ENCODE assay signal across 19 cellular contexts in the genomic region with DNA sequence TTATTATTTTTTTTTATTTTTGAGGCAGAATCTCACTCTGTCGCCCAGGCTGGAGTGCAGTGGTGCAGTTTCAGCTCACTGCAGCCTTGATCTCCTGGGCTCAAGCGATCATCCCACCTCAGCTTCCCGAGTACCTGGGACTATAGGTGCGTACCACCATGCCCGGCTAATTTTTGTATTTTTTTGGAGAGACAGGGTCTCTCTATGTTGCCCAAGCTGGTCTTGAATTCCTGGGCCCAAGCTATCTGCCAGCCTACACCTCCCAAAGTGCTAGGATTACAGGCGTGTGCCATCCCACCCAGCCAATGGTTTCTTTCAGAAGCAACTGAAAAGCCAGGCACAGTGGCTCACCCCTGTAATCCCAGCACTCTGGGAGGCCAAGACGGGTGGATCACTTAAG. TPM values are rescaled to one million over a fixed set of nuclear protein-coding genes. Genes with fewer than 3 reads are reported as not detected.
DNase-seq lines count a peak whose midpoint lies in the region; ATAC-seq and TF ChIP-seq lines count a peak whose summit lies in the region.
"Had no signal": no experiment of that assay in that cellular context is flagged by ENCODE, and none has a peak within 500 bp of the region (broad histone marks: within the 10 kb centered on the region; RNA-seq: fewer than 3 reads in every experiment).

No MANE protein-coding gene starts in this region.

- H3K4me3 ChIP-seq in subcutaneous abdominal adipose tissue (ENCODE audit: low read depth in 1 of 5, low read length in 5 of 5): no peak overlapping the region
- H3K4me3 ChIP-seq: GM23338, PC-9, upper lobe of left lung had no signal

- H3K27ac Mint-ChIP-seq in WTC11 (no peak overlapping the region), glutamatergic neuron (ENCODE audit: unreplicated experiment) (no peak overlapping the region)
- H3K27ac Mint-ChIP-seq in activated CD4-positive, alpha-beta T cell treated with anti-CD3 and anti-CD28 coated beads for 36 hours: no peak overlapping the region
- H3K27ac Mint-ChIP-seq: dendritic cell treated with granulocyte-macrophage colony-stimulating factor and Interleukin-4, amounts not matched to agents 40 ng/mL and 50 ng/mL, for 4 days; GM23338 had no signal

- no peak for ATAC-seq in WTC11
- no peak for ATAC-seq in HG02610 (IDR thresholded peaks at IDR 0.05; ENCODE audit: unreplicated experiment)
- ATAC-seq in HG02588 (IDR thresholded peaks at IDR 0.05; ENCODE audit: unreplicated experiment): no peak
- no peak for ATAC-seq in activated CD4-positive, alpha-beta T cell treated with anti-CD3 and anti-CD28 coated beads for 36 hours
- ATAC-seq: GM23338 had no signal

- H3K27ac ChIP-seq in subcutaneous abdominal adipose tissue (ENCODE audit: low read depth, low read length): peak overlapping the region; percentile 93
- H3K27ac ChIP-seq: PC-9, upper lobe of left lung had no signal

- POLR2A ChIA-PET in WTC11 (lab: Charles Lee): no interaction called here
- POLR2A ChIA-PET in activated CD4-positive, alpha-beta T cell treated with anti-CD3 and anti-CD28 coated beads for 36 hours (lab: Charles Lee): interaction anchor here (0.6 kb wide), 1 partner anchor 24 kb away, joined by 3 read pairs; no protein-coding TSS in a partner anchor

- peaks cover 7 to 24% (median 21%) of the 10 kb centered on the region in 5 donors for H3K27me3 ChIP-seq in subcutaneous abdominal adipose tissue (ENCODE audit: control insufficient read depth in 5 of 5, insufficient read depth in 4 of 5, low read length in 5 of 5)

- intact Hi-C loops in activated CD4-positive, alpha-beta T cell treated with anti-CD3 and anti-CD28 coated beads for 36 hours (cut with DNase I, micrococcal nuclease): loop anchor here in 1 of 2 experiments (5.0 kb wide), 2 partner anchors 169 to 189 kb away; partner anchors contain the start of genes FLAD1 and ZBTB7B

- peaks cover 14% of the 10 kb centered on the region for H3K36me3 Mint-ChIP-seq in WTC11
- no peaks in the 10 kb centered on the region for H3K36me3 Mint-ChIP-seq in glutamatergic neuron (ENCODE audit: unreplicated experiment)
- H3K36me3 Mint-ChIP-seq in activated CD4-positive, alpha-beta T cell treated with anti-CD3 and anti-CD28 coated beads for 36 hours (ENCODE audit: low read depth): peaks cover 28% of the 10 kb centered on the region

- peak; percentile 12 to 13 for DNase-seq in activated T-cell treated with anti-CD3 and anti-CD28 coated beads, Interleukin-2, amount 50 U/mL, for 48 hours
- no peak for DNase-seq in activated T-cell treated with anti-CD3 and anti-CD28 coated beads, Interleukin-2, amount 50 U/mL, for 1 hour
- DNase-seq in WTC11 (ENCODE audit: low spot score): no peak
- DNase-seq in glutamatergic neuron: peak; percentile 1
- no peak for DNase-seq in activated CD4-positive, alpha-beta T cell treated with anti-CD3 and anti-CD28 coated beads for 36 hours
- DNase-seq: activated CD4-positive, alpha-beta T cell treated with anti-CD3 and anti-CD28 coated beads for 1 hour; activated naive CD4-positive, alpha-beta T cell treated with anti-CD3 and anti-CD28 coated beads for 36 hours; amniotic stem cell; DMS79 treated with DMSO at 0.1 percent for 48 hours; NCI-H146; NCI-H510A; PC-9; SHP77 treated with DMSO at 0.1 percent for 48 hours; upper lobe of left lung had no signal

- peaks cover 3 to 21% (median 16%) of the 10 kb centered on the region in 5 donors for H3K36me3 ChIP-seq in subcutaneous abdominal adipose tissue (ENCODE audit: control insufficient read depth in 5 of 5, insufficient read depth in 5 of 5, low read length in 5 of 5)

- no peak for TF ChIP-seq CTCF in WTC11 (IDR thresholded peaks at IDR 0.05)
- no peak for TF ChIP-seq CTCF in glutamatergic neuron (IDR thresholded peaks at IDR 0.05; ENCODE audit: partially characterized antibody, unreplicated experiment)

- H3K9me3 ChIP-seq in subcutaneous abdominal adipose tissue (ENCODE audit: control insufficient read depth in 5 of 5, low read length in 5 of 5): no peaks in the 10 kb centered on the region
- H3K9me3 ChIP-seq: upper lobe of left lung had no signal

- H3K4me3 Mint-ChIP-seq in WTC11: peak overlapping the region; percentile 94; the same call in 1 of the 2 replicates
- no peak overlapping the region for H3K4me3 Mint-ChIP-seq in glutamatergic neuron (ENCODE audit: unreplicated experiment)
- H3K4me3 Mint-ChIP-seq in activated CD4-positive, alpha-beta T cell treated with anti-CD3 and anti-CD28 coated beads for 36 hours: no peak overlapping the region
- H3K4me3 Mint-ChIP-seq: dendritic cell treated with granulocyte-macrophage colony-stimulating factor and Interleukin-4, amounts not matched to agents 40 ng/mL and 50 ng/mL, for 4 days had no signal

- peaks cover 4 to 41% (median 34%) of the 10 kb centered on the region in 5 donors for H3K4me1 ChIP-seq in subcutaneous abdominal adipose tissue (ENCODE audit: control insufficient read depth in 5 of 5, insufficient read depth in 5 of 5, low read length in 5 of 5)

- H3K4me1 Mint-ChIP-seq in WTC11 (peaks cover 34% of the 10 kb centered on the region), glutamatergic neuron (ENCODE audit: low read depth, unreplicated experiment) (peaks cover 15% of the 10 kb centered on the region)
- H3K4me1 Mint-ChIP-seq in activated CD4-positive, alpha-beta T cell treated with anti-CD3 and anti-CD28 coated beads for 36 hours: peaks cover 51% of the 10 kb centered on the region

- peak overlapping the region in 1 of 5 donors; percentile 17 for H3K9ac ChIP-seq in subcutaneous abdominal adipose tissue (ENCODE audit: low read length in 5 of 5)

- H3K27me3 Mint-ChIP-seq in WTC11 (ENCODE audit: low read depth) (no peaks in the 10 kb centered on the region; the same call in 1 of the 2 replicates), glutamatergic neuron (ENCODE audit: unreplicated experiment) (peaks cover 20% of the 10 kb centered on the region)
- H3K27me3 Mint-ChIP-seq in activated CD4-positive, alpha-beta T cell treated with anti-CD3 and anti-CD28 coated beads for 36 hours: no peaks in the 10 kb centered on the region

- H3K9me3 Mint-ChIP-seq in WTC11 (no peaks in the 10 kb centered on the region), glutamatergic neuron (ENCODE audit: unreplicated experiment) (peaks cover 14% of the 10 kb centered on the region)
- no peaks in the 10 kb centered on the region for H3K9me3 Mint-ChIP-seq in activated CD4-positive, alpha-beta T cell treated with anti-CD3 and anti-CD28 coated beads for 36 hours (ENCODE audit: low read depth)
- H3K9me3 Mint-ChIP-seq: activated naive CD4-positive, alpha-beta T cell treated with anti-CD3 and anti-CD28 coated beads for 36 hours; dendritic cell treated with granulocyte-macrophage colony-stimulating factor and Interleukin-4, amounts not matched to agents 40 ng/mL and 50 ng/mL, for 4 days had no signal

- CTCF ChIA-PET in WTC11 (lab: Charles Lee): interaction anchor here (1.4 to 12.2 kb wide), 4 partner anchors 42 to 86 kb away, joined by 6 to 605 read pairs (median 140); partner anchors contain the start of gene EFNA1
- CTCF ChIA-PET in activated CD4-positive, alpha-beta T cell treated with anti-CD3 and anti-CD28 coated beads for 36 hours (lab: Charles Lee): interaction anchor here (0.7 to 5.4 kb wide), 4 partner anchors 36 to 86 kb away, joined by 3 to 64 read pairs (median 4); no protein-coding TSS in a partner anchor

TF ChIP-seq in WTC11, 78 proteins besides CTCF, POLR2A, EP300 and RAD21:
- TF ChIP-seq E2F5 (CRISPR knock-in tag; IDR thresholded peaks at IDR 0.05): no peak
- no peak for TF ChIP-seq STAT6 (CRISPR knock-in tag; conservative IDR thresholded peaks at IDR 0.05; ENCODE audit: low read depth)

RNA-seq across cellular contexts. Expression of gene KRTCAP2, which starts 2.3 kb away (rescaled TPM):
- total RNA-seq in WTC11 (2021): 104 to 161 TPM (median 147 TPM) in 3 replicates
- total RNA-seq in glutamatergic neuron (ENCODE audit: unreplicated experiment): 108 TPM
- 100 to 1,000 TPM; 125 to 300 TPM for total RNA-seq in activated CD4-positive, alpha-beta T cell treated with anti-CD3 and anti-CD28 coated beads for 36 hours

RNA-seq across cellular contexts. Expression of gene TRIM46, which starts 2.8 kb away (rescaled TPM):
- total RNA-seq in WTC11 (2021) (20.3 to 22.1 TPM (median 21.4 TPM) in 3 replicates), glutamatergic neuron (ENCODE audit: unreplicated experiment) (30.4 TPM)
- total RNA-seq in activated CD4-positive, alpha-beta T cell treated with anti-CD3 and anti-CD28 coated beads for 36 hours: 1 to 10 TPM; 6.3 to 6.9 TPM

RNA-seq across cellular contexts. Expression of gene DPM3, which starts 30.5 kb away (rescaled TPM):
- total RNA-seq in WTC11 (2021): 70.6 to 79.8 TPM (median 73.5 TPM) in 3 replicates
- total RNA-seq in glutamatergic neuron (ENCODE audit: unreplicated experiment): 27.7 TPM
- 10 to 100 TPM; 29.8 to 34.3 TPM for total RNA-seq in activated CD4-positive, alpha-beta T cell treated with anti-CD3 and anti-CD28 coated beads for 36 hours

RNA-seq across cellular contexts. Expression of gene SLC50A1, which starts 35.2 kb away (rescaled TPM):
- total RNA-seq in WTC11 (2021): 39.0 to 47.8 TPM (median 46.0 TPM) in 3 replicates
- 8.6 TPM for total RNA-seq in glutamatergic neuron (ENCODE audit: unreplicated experiment)
- total RNA-seq in activated CD4-positive, alpha-beta T cell treated with anti-CD3 and anti-CD28 coated beads for 36 hours: 10 to 100 TPM; 50.2 to 58.0 TPM

RNA-seq across cellular contexts. Expression of gene THBS3, which starts 36.9 kb away (rescaled TPM):
- total RNA-seq in WTC11 (2021) (4.0 to 5.3 TPM (median 5.3 TPM) in 3 replicates), glutamatergic neuron (ENCODE audit: unreplicated experiment) (377 TPM)
- total RNA-seq in activated CD4-positive, alpha-beta T cell treated with anti-CD3 and anti-CD28 coated beads for 36 hours: 10 to 100 TPM; 12.8 to 13.7 TPM

Comparison
In these comparisons a context has a peak if more than half of its experiments do, and no peak if none do; other contexts are left out.
1. DNase-seq: peak in activated T-cell treated with anti-CD3 and anti-CD28 coated beads, Interleukin-2, amount 50 U/mL, for 48 hours (2 of 2) and glutamatergic neuron (single experiment); none in activated T-cell treated with anti-CD3 and anti-CD28 coated beads, Interleukin-2, amount 50 U/mL, for 1 hour (single experiment), WTC11 (single experiment) and activated CD4-positive, alpha-beta T cell treated with anti-CD3 and anti-CD28 coated beads for 36 hours (single experiment).